ENCODE assay signal across 8 cellular contexts in genomic region chr12:754871-755562, GRCh38. TPM values are rescaled to one million over a fixed set of nuclear protein-coding genes. Genes with fewer than 3 reads are reported as not detected.
A peak's percentile ranks its signal among the peaks of the same experiment; 100 is the strongest.
DNase-seq lines count a peak whose midpoint lies in the region; ATAC-seq and TF ChIP-seq lines count a peak whose summit lies in the region.

No MANE protein-coding gene starts in this region.

- H3K27me3 ChIP-seq in KMS-11 (ENCODE audit: insufficient read depth, low read depth) (no peaks in the 10 kb centered on the region), neuron (ENCODE audit: insufficient read depth, low read length) (no peaks in the 10 kb centered on the region)

- H3K4me2 ChIP-seq in KMS-11, result peak overlapping the region; percentile 85

- peak; percentile 11 to 18 for ATAC-seq in activated CD4-positive, CD25-positive, alpha-beta regulatory T cell treated with anti-CD3 and anti-CD28 coated beads, Interleukin-2, amount 50 U/mL, for 24 hours
- ATAC-seq in HG03457 (IDR thresholded peaks at IDR 0.05; ENCODE audit: unreplicated experiment), result no peak

- peak; percentile 36 for TF ChIP-seq CTCF in KMS-11 (conservative IDR thresholded peaks at IDR 0.05; ENCODE audit: low read depth, low read length)
- peak; percentile 48 for TF ChIP-seq CTCF in epithelial cell of proximal tubule (conservative IDR thresholded peaks at IDR 0.05; ENCODE audit: low read depth, low read length)

- H3K4me3 ChIP-seq in KMS-11 (IDR thresholded peaks at IDR 0.05; ENCODE audit: insufficient read depth, low read depth, low read length), result no peak overlapping the region
- H3K4me3 ChIP-seq in epithelial cell of proximal tubule (ENCODE audit: low read depth, low read length), result peak overlapping the region; percentile 89
- peak overlapping the region; percentile 87 for H3K4me3 ChIP-seq in neuron (ENCODE audit: low read length)

- H3K79me2 ChIP-seq in KMS-11 (ENCODE audit: insufficient read depth, low read depth), result peaks cover 72% of the 10 kb centered on the region

- H3K36me3 ChIP-seq in KMS-11 (ENCODE audit: insufficient read depth) (no peaks in the 10 kb centered on the region), neuron (ENCODE audit: insufficient read depth, low read length) (no peaks in the 10 kb centered on the region)

- H3K4me1 ChIP-seq in KMS-11 (ENCODE audit: low read depth, poor library complexity, severe bottlenecking) (peaks cover 47% of the 10 kb centered on the region), neuron (ENCODE audit: insufficient read depth, low read length) (peaks cover 27% of the 10 kb centered on the region)

- DNase-seq in activated CD4-positive, CD25-positive, alpha-beta regulatory T cell treated with anti-CD3 and anti-CD28 coated beads, Interleukin-2, amount 50 U/mL, for 72 hours, result no peak
- DNase-seq in T-helper 22 cell (ENCODE audit: low read depth) (peak; percentile 17), epithelial cell of proximal tubule (ENCODE audit: low read depth) (no peak), nucleus accumbens (lab: John Stamatoyannopoulos, UW) (no peak)

- no peaks in the 10 kb centered on the region for H3K9me3 ChIP-seq in neuron (ENCODE audit: low read length)

- H3K9ac ChIP-seq in KMS-11, result peak overlapping the region; percentile 73; the same call in 1 of the 2 replicates

- no peak overlapping the region for H2AFZ ChIP-seq in KMS-11 (ENCODE audit: low read depth)
- no peak overlapping the region for H2AFZ ChIP-seq in neuron (ENCODE audit: low read depth, low read length)

- H4K20me1 ChIP-seq in KMS-11 (ENCODE audit: insufficient read depth), result peaks cover 38% of the 10 kb centered on the region

- peak overlapping the region; percentile 90; the same call in 1 of the 2 replicates for H3K27ac ChIP-seq in KMS-11

RNA-seq across cellular contexts. Expression of gene WNK1, which starts 2.6 kb away (rescaled TPM):
- 27.7 and 53.4 TPM in 2 replicates for total RNA-seq in epithelial cell of proximal tubule
